ENCODE assay signal across 22 cellular contexts in the genomic region with DNA sequence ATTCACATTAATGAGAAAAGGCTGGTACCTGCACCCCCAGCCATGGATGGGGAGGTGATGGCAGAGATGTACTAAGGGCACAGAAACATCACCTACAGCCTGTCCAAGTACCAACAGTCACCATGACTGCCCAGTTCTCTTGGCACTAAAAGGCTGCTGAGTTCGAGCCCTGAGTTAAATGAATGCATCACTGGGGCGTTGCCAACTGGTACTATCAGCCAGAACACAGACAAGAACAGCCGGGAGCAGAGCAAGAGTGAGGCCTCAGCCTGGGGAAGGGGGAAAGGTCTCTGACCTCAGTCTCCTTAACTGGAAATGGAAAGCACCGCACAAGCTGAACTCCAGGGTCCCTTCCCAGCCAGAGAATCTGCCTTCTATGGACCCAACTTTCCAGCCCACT.
DNase-seq lines count a peak whose midpoint lies in the region; ATAC-seq and TF ChIP-seq lines count a peak whose summit lies in the region.
"Had no signal": no experiment of that assay in that cellular context is flagged by ENCODE, and none has a peak within 500 bp of the region (broad histone marks: within the 10 kb centered on the region; RNA-seq: fewer than 3 reads in every experiment).

No MANE protein-coding gene starts in this region.

- H3F3A ChIP-seq in Loucy (ENCODE audit: low read depth), result peaks cover 29% of the 10 kb centered on the region

- no peak overlapping the region for H2AFZ ChIP-seq in Loucy (ENCODE audit: low read length)

- peaks cover 0 to 3% (median 0%) of the 10 kb centered on the region in 5 donors for H3K27me3 Mint-ChIP-seq in naive thymus-derived CD8-positive, alpha-beta T cell

- intact Hi-C loops in left ventricle myocardium inferior (cut with micrococcal nuclease), result no loop called here

- no peaks in the 10 kb centered on the region for H3K9me3 Mint-ChIP-seq in naive thymus-derived CD8-positive, alpha-beta T cell
- H3K9me3 Mint-ChIP-seq: activated naive CD4-positive, alpha-beta T cell treated with anti-CD3 and anti-CD28 coated beads for 36 hours; naive thymus-derived CD4-positive, alpha-beta T cell; stimulated activated effector memory CD8-positive, alpha-beta T cell treated with anti-CD3 and anti-CD28 coated beads, Interleukin-12 subunit alpha, Interleukin-12 subunit beta, amount 100 ng/mL, for 72 hours had no signal

- H3K4me3 ChIP-seq in Loucy (ENCODE audit: low read length, poor library complexity, severe bottlenecking) (no peak overlapping the region), left ventricle myocardium inferior (no peak overlapping the region)
- H3K4me3 ChIP-seq: cardiac muscle cell, Peyer's patch, SJSA1 had no signal

- ATAC-seq in GM18861 (IDR thresholded peaks at IDR 0.05; ENCODE audit: unreplicated experiment), result no peak
- no peak for ATAC-seq in naive thymus-derived CD8-positive, alpha-beta T cell
- ATAC-seq: naive thymus-derived CD4-positive, alpha-beta T cell; stimulated activated effector memory CD8-positive, alpha-beta T cell treated with anti-CD3 and anti-CD28 coated beads, Interleukin-12 subunit alpha, Interleukin-12 subunit beta, amount 100 ng/mL, for 72 hours; T-helper 17 cell had no signal

- peaks cover 6 to 20% (median 10%) of the 10 kb centered on the region in 4 donors for H3K4me1 Mint-ChIP-seq in naive thymus-derived CD8-positive, alpha-beta T cell

- H3K4me1 ChIP-seq in Loucy (ENCODE audit: insufficient read depth, low read length, poor library complexity, severe bottlenecking) (peaks cover 52% of the 10 kb centered on the region), left ventricle myocardium inferior (peaks cover 7% of the 10 kb centered on the region)

- peak overlapping the region; percentile 94 for H3K9ac ChIP-seq in Loucy (ENCODE audit: low read depth, low read length, poor library complexity, severe bottlenecking)

- H3K27ac Mint-ChIP-seq in naive thymus-derived CD8-positive, alpha-beta T cell, result no peak overlapping the region
- H3K27ac Mint-ChIP-seq: activated naive CD4-positive, alpha-beta T cell treated with anti-CD3 and anti-CD28 coated beads for 36 hours; naive thymus-derived CD4-positive, alpha-beta T cell; stimulated activated effector memory CD8-positive, alpha-beta T cell treated with anti-CD3 and anti-CD28 coated beads, Interleukin-12 subunit alpha, Interleukin-12 subunit beta, amount 100 ng/mL, for 72 hours; T-helper 17 cell had no signal

- DNase-seq in AG20443 (ENCODE audit: low spot score) (peak; percentile 46), amniotic epithelial cell (ENCODE audit: low read depth) (peak; percentile 24), left ventricle myocardium inferior (peak; percentile 24), DMS153 (lab: John Stamatoyannopoulos, UW) (no peak), RPMI8226 (no peak)
- no peak for DNase-seq in naive thymus-derived CD8-positive, alpha-beta T cell
- DNase-seq: ACHN; activated CD4-positive, alpha-beta T cell treated with anti-CD3 and anti-CD28 coated beads for 48 hours; activated naive CD4-positive, alpha-beta T cell treated with anti-CD3 and anti-CD28 coated beads for 36 hours; dermis blood vessel endothelial cell; naive thymus-derived CD4-positive, alpha-beta T cell; NCI-H1436; Peyer's patch; retina; T-helper 17 cell had no signal

- H3K9me3 ChIP-seq in Loucy (ENCODE audit: insufficient read depth, low read depth, low read length) (no peaks in the 10 kb centered on the region), left ventricle myocardium inferior (replicated peaks) (no peaks in the 10 kb centered on the region)
- H3K9me3 ChIP-seq: Peyer's patch, SJSA1 had no signal

- H3K27ac ChIP-seq in left ventricle myocardium inferior (replicated peaks), result no peak overlapping the region
- H3K27ac ChIP-seq: C4-2B, cardiac muscle cell, SJSA1, VCaP had no signal

- TF ChIP-seq CTCF in Loucy (conservative IDR thresholded peaks at IDR 0.05; ENCODE audit: low read length) (no peak), left ventricle myocardium inferior (IDR thresholded peaks at IDR 0.05; ENCODE audit: borderline replicate concordance) (no peak)

- POLR2A ChIA-PET in naive thymus-derived CD8-positive, alpha-beta T cell (lab: Charles Lee), result no interaction called here

- no peaks in the 10 kb centered on the region for H3K36me3 ChIP-seq in Loucy (ENCODE audit: insufficient read depth, low read length)
- H3K36me3 ChIP-seq in left ventricle myocardium inferior, result no peaks in the 10 kb centered on the region
- H3K36me3 ChIP-seq: cardiac muscle cell, Peyer's patch, SJSA1 had no signal

- H3K36me3 Mint-ChIP-seq in naive thymus-derived CD8-positive, alpha-beta T cell, result no peaks in the 10 kb centered on the region
- H3K36me3 Mint-ChIP-seq: naive thymus-derived CD4-positive, alpha-beta T cell; stimulated activated effector memory CD8-positive, alpha-beta T cell treated with anti-CD3 and anti-CD28 coated beads, Interleukin-12 subunit alpha, Interleukin-12 subunit beta, amount 100 ng/mL, for 72 hours had no signal

- H3K79me2 ChIP-seq in Loucy (ENCODE audit: insufficient read depth, low read length), result no peaks in the 10 kb centered on the region

- H4K20me1 ChIP-seq in Loucy (ENCODE audit: insufficient read depth, low read length, poor library complexity, severe bottlenecking), result no peaks in the 10 kb centered on the region

- H3K27me3 ChIP-seq in Loucy (ENCODE audit: insufficient read depth, low read length, poor library complexity, severe bottlenecking) (no peaks in the 10 kb centered on the region), left ventricle myocardium inferior (ENCODE audit: low read depth) (peaks cover 57% of the 10 kb centered on the region)
- H3K27me3 ChIP-seq: Peyer's patch, SJSA1 had no signal

- H3K4me3 Mint-ChIP-seq in naive thymus-derived CD8-positive, alpha-beta T cell, result no peak overlapping the region
- H3K4me3 Mint-ChIP-seq: activated naive CD4-positive, alpha-beta T cell treated with anti-CD3 and anti-CD28 coated beads for 36 hours; naive thymus-derived CD4-positive, alpha-beta T cell; stimulated activated effector memory CD8-positive, alpha-beta T cell treated with anti-CD3 and anti-CD28 coated beads, Interleukin-12 subunit alpha, Interleukin-12 subunit beta, amount 100 ng/mL, for 72 hours; T-helper 17 cell had no signal

- H3K4me2 ChIP-seq in Loucy (ENCODE audit: low read depth, low read length, poor library complexity, severe bottlenecking), result peak overlapping the region; percentile 77

- no peaks in the 10 kb centered on the region for H3K9me2 ChIP-seq in Loucy (replicated peaks; ENCODE audit: low read depth, low read length)

Comparison
In these comparisons a context has a peak if more than half of its experiments do, and no peak if none do; other contexts are left out.
1. DNase-seq: peak in AG20443 (single experiment), amniotic epithelial cell (single experiment) and left ventricle myocardium inferior (single experiment); none in DMS153 (single experiment), RPMI8226 (single experiment) and naive thymus-derived CD8-positive, alpha-beta T cell (0 of 10).